8 cellular contexts compared by ENCODE assay signal in genomic region chr1:202018476-202019234, GRCh38. TPM values are rescaled to one million over a fixed set of nuclear protein-coding genes. Genes with fewer than 3 reads are reported as not detected.
A peak's percentile ranks its signal among the peaks of the same experiment; 100 is the strongest.
DNase-seq lines count a peak whose midpoint lies in the region; ATAC-seq, FAIRE-seq and TF ChIP-seq lines count a peak whose summit lies in the region.

No MANE protein-coding gene starts in this region.

- WGBS in urinary bladder = 55% methylated on average over 18 of the region's 18 CpGs

- no peaks in the 10 kb centered on the region for H3K9me3 ChIP-seq in RWPE2 (ENCODE audit: severe bottlenecking)
- H3K9me3 ChIP-seq in keratinocyte (ENCODE audit: control insufficient read depth, low read depth, low read length) = no peaks in the 10 kb centered on the region

- peak; percentile 58 for DNase-seq in NCI-H82 (lab: John Stamatoyannopoulos, UW)
- no peak for DNase-seq in NCI-H82 treated with DMSO at 0.1 percent for 48 hours (lab: John Stamatoyannopoulos, UW; ENCODE audit: unreplicated experiment)
- DNase-seq in RWPE2 (ENCODE audit: low spot score) = peak; percentile 82
- no peak for DNase-seq in keratinocyte (ENCODE audit: low read depth, low spot score)
- no peak for DNase-seq in activated gamma-delta T cell (lab: John Stamatoyannopoulos, UW)
- DNase-seq in RKO (ENCODE audit: low spot score) = no peak

- H3K36me3 ChIP-seq in RWPE2 (ENCODE audit: low read depth) (no peaks in the 10 kb centered on the region), keratinocyte (ENCODE audit: control insufficient read depth in 2 of 2, extremely low read depth in 1 of 2, insufficient read depth in 2 of 2, low read length in 2 of 2) (no peaks in the 10 kb centered on the region), urinary bladder (ENCODE audit: insufficient read depth) (peaks cover 2% of the 10 kb centered on the region)

- ATAC-seq in RWPE2 (ENCODE audit: low read depth) = peak; percentile 80
- no peak for ATAC-seq in HG03025 (IDR thresholded peaks at IDR 0.05; ENCODE audit: low FRiP score, unreplicated experiment)

- H3K27me3 ChIP-seq in RWPE2 (ENCODE audit: insufficient read depth, poor library complexity, severe bottlenecking) (no peaks in the 10 kb centered on the region), keratinocyte (ENCODE audit: control insufficient read depth, extremely low read depth, insufficient read depth, low read length) (no peaks in the 10 kb centered on the region)

- H3K4me2 ChIP-seq in keratinocyte (ENCODE audit: control insufficient read depth, extremely low read depth, insufficient read depth, low read depth, low read length) = peak overlapping the region; percentile 37

- H3K9ac ChIP-seq in keratinocyte (ENCODE audit: control insufficient read depth, extremely low read depth, insufficient read depth, low read length) = peak overlapping the region; percentile 19

- H3K27ac ChIP-seq in RWPE2 (ENCODE audit: poor library complexity, severe bottlenecking) = peak overlapping the region; percentile 27
- H3K27ac ChIP-seq in keratinocyte (ENCODE audit: control insufficient read depth, insufficient read depth, low read length) = peak overlapping the region; percentile 29
- peak overlapping the region; percentile 27 for H3K27ac ChIP-seq in urinary bladder (ENCODE audit: low read depth)

- dilution Hi-C loops in keratinocyte (cut with MboI; ENCODE audit: extremely low pct_ligation_motif_present, low sequenced_read_pairs) = no loop called here

- H3K4me1 ChIP-seq in RWPE2 (ENCODE audit: insufficient read depth, poor library complexity, severe bottlenecking) (peaks cover 64% of the 10 kb centered on the region), keratinocyte (ENCODE audit: control insufficient read depth, extremely low read depth, insufficient read depth, low read length) (peaks cover 22% of the 10 kb centered on the region), urinary bladder (ENCODE audit: insufficient read depth) (no peaks in the 10 kb centered on the region)

- H3K4me3 ChIP-seq in RWPE2 (ENCODE audit: severe bottlenecking) (no peak overlapping the region), keratinocyte (ENCODE audit: control insufficient read depth in 2 of 3, extremely low read depth in 1 of 3, insufficient read depth in 2 of 3, low read depth in 1 of 3, low read length in 3 of 3) (peak overlapping the region in 1 of 3 experiments; percentile 19), urinary bladder (ENCODE audit: low read depth, low read length) (no peak overlapping the region)

- no peaks in the 10 kb centered on the region for H3K79me2 ChIP-seq in keratinocyte (ENCODE audit: control insufficient read depth, insufficient read depth, low read length)

- peaks cover 4% of the 10 kb centered on the region for H3K9me1 ChIP-seq in keratinocyte (ENCODE audit: control insufficient read depth, extremely low read depth, insufficient read depth, low read length)

- no peaks in the 10 kb centered on the region for H4K20me1 ChIP-seq in keratinocyte (ENCODE audit: control insufficient read depth, extremely low read depth, insufficient read depth, low read length)

- TF ChIP-seq CTCF in RWPE2 (IDR thresholded peaks at IDR 0.05; ENCODE audit: poor library complexity, severe bottlenecking) (no peak), keratinocyte (optimal IDR thresholded peaks at IDR 0.05 in 1 of 3, IDR thresholded peaks at IDR 0.05 in 1 of 3, conservative IDR thresholded peaks at IDR 0.05 in 1 of 3; ENCODE audit: extremely low read depth in 1 of 3, insufficient read depth in 2 of 3, low read length in 3 of 3) (no peak)

- H2AFZ ChIP-seq in keratinocyte (ENCODE audit: control insufficient read depth, low read length) = no peak overlapping the region

- FAIRE-seq in keratinocyte (lab: Jason Lieb, UNC) = no peak

RNA-seq across cellular contexts. Expression of gene ELF3, which starts 8.3 kb away (rescaled TPM):
- polyA plus RNA-seq in keratinocyte = 0.23 to 1.1 TPM (median 0.51 TPM) in 3 replicates
- polyA plus RNA-seq in keratinocyte (2011; ENCODE audit: low read depth) = 5.3 TPM
- 0.18 and 0.64 TPM in 2 replicates for polyA plus RNA-seq in keratinocyte (2011; cell fraction: cytosol; rRNA removed)
- 2.2 and 3.1 TPM in 2 replicates for polyA plus RNA-seq in keratinocyte (2011; cell fraction: nucleus; rRNA removed)
- 0.28 and 10.7 TPM in 2 replicates for polyA plus RNA-seq in keratinocyte (2012; ENCODE audit: low replicate concordance)
- polyA minus RNA-seq in keratinocyte = 0.20 to 1.2 TPM (median 0.89 TPM) in 3 replicates
- polyA minus RNA-seq in keratinocyte (2011; cell fraction: cytosol; rRNA and poly(A)+ RNA removed) = 1.9 TPM
- 1.2 TPM in 2 replicates for polyA minus RNA-seq in keratinocyte (2011; cell fraction: nucleus; rRNA and poly(A)+ RNA removed)
- total RNA-seq in urinary bladder = 123 TPM
- polyA plus RNA-seq in urinary bladder = 120 TPM

RNA-seq across cellular contexts. Expression of gene RNPEP, which starts 36.2 kb away (rescaled TPM):
- polyA plus RNA-seq in keratinocyte (35.4 to 63.0 TPM (median 59.8 TPM) in 3 replicates), urinary bladder (31.6 TPM)
- polyA plus RNA-seq in keratinocyte (2011; ENCODE audit: low read depth) = 32.3 TPM
- 46.5 and 51.2 TPM in 2 replicates for polyA plus RNA-seq in keratinocyte (2011; cell fraction: cytosol; rRNA removed)
- polyA plus RNA-seq in keratinocyte (2011; cell fraction: nucleus; rRNA removed) = 71.9 and 75.9 TPM in 2 replicates
- polyA plus RNA-seq in keratinocyte (2012; ENCODE audit: low replicate concordance) = 66.8 and 71.1 TPM in 2 replicates
- 53.5 to 133 TPM (median 56.0 TPM) in 3 replicates for polyA minus RNA-seq in keratinocyte
- polyA minus RNA-seq in keratinocyte (2011; cell fraction: cytosol; rRNA and poly(A)+ RNA removed) = 46.4 TPM
- polyA minus RNA-seq in keratinocyte (2011; cell fraction: nucleus; rRNA and poly(A)+ RNA removed) = 29.3 and 37.8 TPM in 2 replicates
- 24.0 TPM for total RNA-seq in urinary bladder

Comparison
In these comparisons a context has a peak if more than half of its experiments do, and no peak if none do; other contexts are left out.
1. DNase-seq: peak in NCI-H82 (single experiment) and RWPE2 (single experiment); none in NCI-H82 treated with DMSO at 0.1 percent for 48 hours (single experiment), keratinocyte (single experiment), activated gamma-delta T cell (single experiment) and RKO (single experiment).
2. RNA of gene ELF3, which starts 8.3 kb away (polyA plus RNA-seq): 120 TPM in urinary bladder (single experiment); 0.18 to 10.7 TPM in keratinocyte; every median in the first group is over 10 times any median in the second.
3. Peak in every context shown above with its lines, with median percentiles within 50 percentile points of each other: H3K27ac ChIP-seq.